Comparison of ENCODE assay signal across 25 cellular contexts in genomic region chr3:197024881-197025735, GRCh38. TPM values are rescaled to one million over a fixed set of nuclear protein-coding genes. Genes with fewer than 3 reads are reported as not detected.
DNase-seq lines count a peak whose midpoint lies in the region; ATAC-seq and TF ChIP-seq lines count a peak whose summit lies in the region.
"Had no signal": no experiment of that assay in that cellular context is flagged by ENCODE, and none has a peak within 500 bp of the region (broad histone marks: within the 10 kb centered on the region; RNA-seq: fewer than 3 reads in every experiment).

No MANE protein-coding gene starts in this region.

- H3K79me1 ChIP-seq in neuronal stem cell (ENCODE audit: low read depth, low read length), result no peaks in the 10 kb centered on the region

- no peak overlapping the region for H3K4me2 ChIP-seq in neuronal stem cell (ENCODE audit: insufficient read depth, low read length, poor library complexity, severe bottlenecking)
- H3K4me2 ChIP-seq: KMS-11 had no signal

- H3K27ac Mint-ChIP-seq in endothelial cell (ENCODE audit: unreplicated experiment), result no peak overlapping the region
- H3K27ac Mint-ChIP-seq: activated CD4-positive, alpha-beta T cell treated with anti-CD3 and anti-CD28 coated beads for 36 hours; activated CD8-positive, alpha-beta memory T cell treated with anti-CD3 and anti-CD28 coated beads, Interleukin-2, amount 10 ng/mL, durations not matched to agents 7 days and 5 days; activated naive CD8-positive, alpha-beta T cell; CD14-positive monocyte had no signal

- TF ChIP-seq CTCF in GM13976 (IDR thresholded peaks at IDR 0.05; ENCODE audit: borderline replicate concordance, control extremely low read depth, extremely low read depth, insufficient read depth, missing control alignments), result no peak
- no peak for TF ChIP-seq CTCF in endothelial cell (IDR thresholded peaks at IDR 0.05; ENCODE audit: unreplicated experiment)

- H3K4ac ChIP-seq in neuronal stem cell (ENCODE audit: low read length), result peak overlapping the region; percentile 66

- H2AK5ac ChIP-seq in neuronal stem cell (ENCODE audit: low read depth, low read length), result peak overlapping the region; percentile 56

- no peaks in the 10 kb centered on the region for H3K4me1 Mint-ChIP-seq in endothelial cell (ENCODE audit: unreplicated experiment)

- H3K9ac ChIP-seq in neuronal stem cell (ENCODE audit: low read depth, low read length, poor library complexity), result peak overlapping the region; percentile 22
- H3K9ac ChIP-seq: KMS-11 had no signal

- H3K4me1 ChIP-seq in neuronal stem cell (ENCODE audit: control insufficient read depth in 2 of 2, insufficient read depth in 1 of 2, low read depth in 1 of 2, low read length in 2 of 2), result peaks cover 13 to 15% of the 10 kb centered on the region in 2 donors

- no CpG with 5 or more reads among the region's 28 CpGs for WGBS in neuronal stem cell (ENCODE audit: extremely low coverage in 2 of 2, insufficient read length in 2 of 2, insufficient replicate concordance in 1 of 2), 2 donors

- peak overlapping the region; percentile 4 for H3K14ac ChIP-seq in neuronal stem cell (ENCODE audit: low read length)

- no peak overlapping the region for H2BK120ac ChIP-seq in neuronal stem cell (ENCODE audit: low read depth, low read length)

- no peak overlapping the region for H2BK15ac ChIP-seq in neuronal stem cell (ENCODE audit: low read length)

- H3K9me3 Mint-ChIP-seq in endothelial cell (ENCODE audit: unreplicated experiment), result no peaks in the 10 kb centered on the region

- H4K91ac ChIP-seq in neuronal stem cell (ENCODE audit: low read depth, low read length, poor library complexity), result no peak overlapping the region

- H2BK5ac ChIP-seq in neuronal stem cell (ENCODE audit: low read length), result no peak overlapping the region

- H3K36me3 Mint-ChIP-seq in endothelial cell (ENCODE audit: low read depth, unreplicated experiment), result no peaks in the 10 kb centered on the region
- H3K36me3 Mint-ChIP-seq: activated CD8-positive, alpha-beta memory T cell treated with anti-CD3 and anti-CD28 coated beads, Interleukin-2, amount 10 ng/mL, durations not matched to agents 7 days and 5 days; activated naive CD8-positive, alpha-beta T cell had no signal

- peak overlapping the region; percentile 41 for H3K18ac ChIP-seq in neuronal stem cell (ENCODE audit: low read length)

- H3K23ac ChIP-seq in neuronal stem cell (ENCODE audit: low read depth, low read length, poor library complexity), result no peak overlapping the region

- no peak overlapping the region for H3K27ac ChIP-seq in neuronal stem cell (replicated peaks; ENCODE audit: low read length)
- H3K27ac ChIP-seq: KMS-11, right atrium auricular region, RWPE1, upper lobe of left lung had no signal

- H2BK12ac ChIP-seq in neuronal stem cell (ENCODE audit: low read length), result no peak overlapping the region

- peaks cover 5 to 84% (median 14%) of the 10 kb centered on the region in 3 experiments for H3K27me3 ChIP-seq in neuronal stem cell (ENCODE audit: control insufficient read depth in 3 of 3, insufficient read depth in 3 of 3, low read depth in 1 of 3, low read length in 3 of 3)
- H3K27me3 ChIP-seq: right atrium auricular region had no signal

- H2AFZ ChIP-seq in neuronal stem cell (ENCODE audit: low read length), result no peak overlapping the region

- H3K4me3 Mint-ChIP-seq in endothelial cell (ENCODE audit: unreplicated experiment), result peak overlapping the region; percentile 67
- H3K4me3 Mint-ChIP-seq: activated CD4-positive, alpha-beta T cell treated with anti-CD3 and anti-CD28 coated beads for 36 hours; activated CD8-positive, alpha-beta memory T cell treated with anti-CD3 and anti-CD28 coated beads, Interleukin-2, amount 10 ng/mL, durations not matched to agents 7 days and 5 days; activated naive CD8-positive, alpha-beta T cell; CD14-positive monocyte had no signal

- no peaks in the 10 kb centered on the region for H3K36me3 ChIP-seq in neuronal stem cell (replicated peaks in 1 of 2; ENCODE audit: control insufficient read depth in 2 of 2, insufficient read depth in 2 of 2, low read length in 2 of 2)
- H3K36me3 ChIP-seq: right atrium auricular region, upper lobe of left lung had no signal

- ATAC-seq in HG03139 (IDR thresholded peaks at IDR 0.05; ENCODE audit: unreplicated experiment) (no peak), GM19397 (IDR thresholded peaks at IDR 0.05; ENCODE audit: unreplicated experiment) (no peak), GM21367 (IDR thresholded peaks at IDR 0.05; ENCODE audit: unreplicated experiment) (no peak)
- ATAC-seq: activated CD4-positive, alpha-beta T cell treated with anti-CD3 and anti-CD28 coated beads for 36 hours; activated CD8-positive, alpha-beta memory T cell treated with anti-CD3 and anti-CD28 coated beads, Interleukin-2, amount 10 ng/mL, durations not matched to agents 7 days and 5 days had no signal

- no peaks in the 10 kb centered on the region for H3K9me3 ChIP-seq in neuronal stem cell (replicated peaks in 1 of 2; ENCODE audit: control insufficient read depth in 2 of 2, insufficient read depth in 1 of 2, low read depth in 1 of 2, low read length in 2 of 2)
- H3K9me3 ChIP-seq: right atrium auricular region, upper lobe of left lung had no signal

- H3K4me3 ChIP-seq in neuronal stem cell (ENCODE audit: low read length in 2 of 2), result no peak overlapping the region
- H3K4me3 ChIP-seq: lung, right atrium auricular region had no signal

- no peak overlapping the region for H4K8ac ChIP-seq in neuronal stem cell (ENCODE audit: low read depth, low read length)

- in situ Hi-C loops in GM13976 (cut with MboI; ENCODE audit: low sequenced_read_pairs, unreplicated experiment), result loop anchor here (25.0 kb wide), 1 partner anchor 162 kb away; no protein-coding TSS in a partner anchor

- H3K27me3 Mint-ChIP-seq in endothelial cell (ENCODE audit: unreplicated experiment), result peaks cover 10% of the 10 kb centered on the region
- H3K27me3 Mint-ChIP-seq: activated naive CD8-positive, alpha-beta T cell had no signal

- DNase-seq in AG20443 (ENCODE audit: low spot score), result peak; percentile 7
- DNase-seq in GM13976 (ENCODE audit: low spot score), result peak; percentile 27
- no peak for DNase-seq in endothelial cell (ENCODE audit: low spot score)
- no peak for DNase-seq in neuronal stem cell (ENCODE audit: low spot score)
- DNase-seq in activated CD4-positive, alpha-beta T cell treated with anti-CD3 and anti-CD28 coated beads for 1 hour, result no peak
- DNase-seq: activated CD4-positive, alpha-beta T cell treated with anti-CD3 and anti-CD28 coated beads for 36 hours; activated CD8-positive, alpha-beta memory T cell treated with anti-CD3 and anti-CD28 coated beads, Interleukin-2, amount 10 ng/mL, durations not matched to agents 7 days and 5 days; cerebellar nuclear complex; DMS 273 treated with DMSO at 0.1 percent for 48 hours; erythroblast; foreskin fibroblast; kidney; NCI-H187; NCI-H774; stimulated activated CD4-positive, alpha-beta T cell treated with anti-CD3 and anti-CD28 coated beads, Interleukin-4, amount 100 ng/mL, for 4 hours had no signal

RNA-seq across cellular contexts. Expression of gene MELTF, which starts 4.5 kb away (rescaled TPM):
- 2.9 TPM for total RNA-seq in endothelial cell (ENCODE audit: unreplicated experiment)
- 4.6 TPM for polyA plus RNA-seq in neuronal stem cell (2013, experiment 1 of 2)
- 5.0 TPM for polyA plus RNA-seq in neuronal stem cell (2013, experiment 2 of 2)

RNA-seq across cellular contexts. Expression of gene PIGZ, which starts 56.5 kb away (rescaled TPM):
- 3.5 TPM for total RNA-seq in endothelial cell (ENCODE audit: unreplicated experiment)
- polyA plus RNA-seq in neuronal stem cell (2013, experiment 1 of 2), result 2.0 TPM
- polyA plus RNA-seq in neuronal stem cell (2013, experiment 2 of 2), result 1.6 TPM

Comparison
In these comparisons a context has a peak if more than half of its experiments do, and no peak if none do; other contexts are left out.
1. DNase-seq: peak in AG20443 (single experiment) and GM13976 (single experiment); none in endothelial cell (single experiment), neuronal stem cell (single experiment) and activated CD4-positive, alpha-beta T cell treated with anti-CD3 and anti-CD28 coated beads for 1 hour (single experiment).